In genomic region chr6:30616811-30617564, GRCh38 we compare ENCODE assay signal across 1 cellular context.
A peak's percentile ranks its signal among the peaks of the same experiment; 100 is the strongest.
TF ChIP-seq lines count a peak whose summit lies in the region.

Gene PPP1R10 (minus strand): TSS chr6:30617243. CDS start chr6:30609944, 7,299 bp downstream.

TF ChIP-seq in K562, 482 proteins besides CTCF, POLR2A, EP300 and RAD21 (continued from another document and continues in another):
- TF ChIP-seq ZNF280B (CRISPR knock-in tag; IDR thresholded peaks at IDR 0.05) (0 out of 2 replicates have a peak, but pooled peaks have one; percentile 5), PTBP1 (IDR thresholded peaks at IDR 0.05; ENCODE audit: low read depth, low read length) (peak; percentile 84), E2F8 (IDR thresholded peaks at IDR 0.05; ENCODE audit: low read depth, partially characterized antibody) (peak; percentile 95), GTF2E2 (tag; IDR thresholded peaks at IDR 0.05) (peak; percentile 100), ATF4 (CRISPR knock-in tag; IDR thresholded peaks at IDR 0.05) (peak; percentile 87), HIVEP1 (CRISPR knock-in tag; IDR thresholded peaks at IDR 0.05) (peak; percentile 56; the same call in 1 of the 2 replicates), POU5F1 (IDR thresholded peaks at IDR 0.05; ENCODE audit: borderline replicate concordance, low read depth, low read length, partially characterized antibody) (peak; percentile 16), TCFL5 (CRISPR knock-in tag; conservative IDR thresholded peaks at IDR 0.05) (peak; percentile 67), RFX1 (IDR thresholded peaks at IDR 0.05) (no peak; the same call in 1 of the 2 replicates), ZBTB9 (CRISPR knock-in tag; IDR thresholded peaks at IDR 0.05) (peak; percentile 94), JUND (IDR thresholded peaks at IDR 0.05; ENCODE audit: borderline replicate concordance, low read depth, low read length) (peak; percentile 57), JUND (tag; IDR thresholded peaks at IDR 0.05; ENCODE audit: borderline replicate concordance, low read depth, low read length) (no peak; the same call in 2 of the 3 replicates), BCL6 (CRISPR knock-in tag; IDR thresholded peaks at IDR 0.05) (no peak), KDM5B (IDR thresholded peaks at IDR 0.05; ENCODE audit: insufficient replicate concordance, low read depth, low read length) (peak; percentile 99), TFAM (CRISPR knock-in tag; conservative IDR thresholded peaks at IDR 0.05) (no peak), GATA2 (CRISPR knock-in tag; IDR thresholded peaks at IDR 0.05) (0 out of 2 replicates have a peak, but pooled peaks have one; percentile 51), HOXB6 (CRISPR knock-in tag; IDR thresholded peaks at IDR 0.05; ENCODE audit: borderline replicate concordance) (peak; percentile 94), HMG20B (CRISPR knock-in tag; IDR thresholded peaks at IDR 0.05) (peak; percentile 95; the same call in 1 of the 2 replicates), KDM1A (IDR thresholded peaks at IDR 0.05) (no peak), ZHX1 (conservative IDR thresholded peaks at IDR 0.05; ENCODE audit: low read length) (peak; percentile 93), ETV1 (tag; conservative IDR thresholded peaks at IDR 0.05; ENCODE audit: low read depth) (no peak; the same call in 1 of the 2 replicates), ZNF3 (CRISPR knock-in tag; IDR thresholded peaks at IDR 0.05) (peak; percentile 85), FOXP4 (CRISPR knock-in tag; IDR thresholded peaks at IDR 0.05; ENCODE audit: borderline replicate concordance) (peak; percentile 60; the same call in 1 of the 2 replicates), NCOA4 (IDR thresholded peaks at IDR 0.05; ENCODE audit: partially characterized antibody) (peak; percentile 73), TAF1 (IDR thresholded peaks at IDR 0.05; ENCODE audit: control insufficient read depth, extremely low read depth, insufficient read depth, low read length, severe bottlenecking) (peak; percentile 100), RB1 (IDR thresholded peaks at IDR 0.05; ENCODE audit: low read depth) (peak; percentile 93), ZBTB8A (IDR thresholded peaks at IDR 0.05; ENCODE audit: partially characterized antibody) (peak; percentile 65), POLR2AphosphoS5 (IDR thresholded peaks at IDR 0.05; ENCODE audit: control insufficient read depth, insufficient read depth, low read depth, low read length) (peak; percentile 100), ZNF77 (CRISPR knock-in tag; IDR thresholded peaks at IDR 0.05) (peak; percentile 87; the same call in 1 of the 2 replicates), FIP1L1 (IDR thresholded peaks at IDR 0.05; ENCODE audit: low read depth, low read length, poor library complexity, severe bottlenecking) (no peak), SNAPC5 (CRISPR knock-in tag; IDR thresholded peaks at IDR 0.05) (no peak), PHB (CRISPR knock-in tag; IDR thresholded peaks at IDR 0.05) (peak; percentile 98), WHSC1 (IDR thresholded peaks at IDR 0.05; ENCODE audit: low read length) (no peak), YY1 (IDR thresholded peaks at IDR 0.05; ENCODE audit: borderline replicate concordance in 1 of 3, control insufficient read depth in 1 of 3, extremely low read depth in 1 of 3, insufficient read depth in 3 of 3, insufficient read length in 1 of 3, insufficient replicate concordance in 2 of 3, low read depth in 1 of 3, low read length in 2 of 3) (peak; percentile 72 to 99 (median 95)), TRIM25 (IDR thresholded peaks at IDR 0.05; ENCODE audit: borderline replicate concordance) (peak; percentile 77; the same call in 1 of the 2 replicates), DEAF1 (CRISPR knock-in tag; IDR thresholded peaks at IDR 0.05) (peak; percentile 64), RBM15 (IDR thresholded peaks at IDR 0.05; ENCODE audit: insufficient read depth, low read length) (no peak), ZBTB43 (CRISPR knock-in tag; IDR thresholded peaks at IDR 0.05) (peak; percentile 75; the same call in 1 of the 2 replicates), MAFF (IDR thresholded peaks at IDR 0.05; ENCODE audit: low read length) (no peak; the same call in 1 of the 2 replicates), MTA1 (IDR thresholded peaks at IDR 0.05; ENCODE audit: borderline replicate concordance) (peak; percentile 97), NCOR1 (IDR thresholded peaks at IDR 0.05) (peak; percentile 84), LEF1 (IDR thresholded peaks at IDR 0.05) (peak; percentile 77), ETV5 (CRISPR knock-in tag; IDR thresholded peaks at IDR 0.05; ENCODE audit: low read depth) (no peak; the same call in 1 of the 2 replicates), IRF9 (tag; IDR thresholded peaks at IDR 0.05) (no peak), TCF7 (IDR thresholded peaks at IDR 0.05; ENCODE audit: borderline replicate concordance) (0 out of 2 replicates have a peak, but pooled peaks have one; percentile 33), ZNF695 (CRISPR knock-in tag; IDR thresholded peaks at IDR 0.05) (no peak; the same call in 1 of the 2 replicates)
